In the genomic region with DNA sequence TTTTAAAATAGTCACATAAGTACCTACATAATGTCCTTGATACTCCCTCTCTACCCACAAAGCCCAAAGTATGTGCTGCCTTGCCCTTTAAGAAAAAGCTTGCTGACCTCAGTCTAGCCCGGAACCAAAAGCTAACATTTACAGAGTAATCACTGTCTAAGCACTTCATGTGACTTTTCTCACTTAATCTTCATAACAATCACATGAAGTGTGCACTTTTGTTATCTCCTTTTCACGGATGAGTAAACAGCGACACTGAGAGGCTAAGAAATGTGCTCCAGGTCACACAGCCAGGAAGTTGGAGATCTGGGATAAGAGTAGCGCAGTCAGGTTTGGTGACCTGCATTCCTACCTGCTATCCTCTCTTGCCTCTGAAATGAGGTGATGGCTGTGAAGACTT, we compare ENCODE assay signal across 21 cellular contexts.
A peak's percentile ranks its signal among the peaks of the same experiment; 100 is the strongest.
DNase-seq lines count a peak whose midpoint lies in the region; ATAC-seq, FAIRE-seq and TF ChIP-seq lines count a peak whose summit lies in the region.
"Had no signal": no experiment of that assay in that cellular context is flagged by ENCODE, and none has a peak within 500 bp of the region (broad histone marks: within the 10 kb centered on the region; RNA-seq: fewer than 3 reads in every experiment).

No MANE protein-coding gene starts in this region.

- ATAC-seq in pancreas, result peak; percentile 88 to 96 (median 91)
- no peak for ATAC-seq in HG03039 (IDR thresholded peaks at IDR 0.05; ENCODE audit: unreplicated experiment)
- ATAC-seq: psoas muscle, T-helper 17 cell had no signal

- DNase-seq in HuH-7 (ENCODE audit: low spot score), result peak; percentile 47
- DNase-seq in NCI-H774 (lab: John Stamatoyannopoulos, UW), result peak; percentile 58
- peak; percentile 49 for DNase-seq in foreskin melanocyte
- peak in 1 of 6 donors; percentile 9 for DNase-seq in pancreas
- no peak for DNase-seq in activated naive CD8-positive, alpha-beta T cell treated with anti-CD3 and anti-CD28 coated beads for 36 hours
- no peak for DNase-seq in DMS153 treated with DMSO at 0.1 percent for 48 hours (lab: John Stamatoyannopoulos, UW; ENCODE audit: unreplicated experiment)
- no peak for DNase-seq in NCI-H345 treated with DMSO at 0.1 percent for 48 hours (lab: John Stamatoyannopoulos, UW; ENCODE audit: unreplicated experiment)
- DNase-seq: activated CD4-positive, CD25-positive, alpha-beta regulatory T cell treated with anti-CD3 and anti-CD28 coated beads, Interleukin-2, amount 50 U/mL, for 72 hours; activated naive CD4-positive, alpha-beta T cell treated with Interleukin-2 at 50 U/mL for 16 hours; effector memory CD4-positive, alpha-beta T cell; foreskin fibroblast; HFFc6; MV-4-11; NCI-H446; psoas muscle; stimulated activated CD8-positive, alpha-beta memory T cell treated with anti-CD3 and anti-CD28 coated beads, Interleukin-4, amount 100 ng/mL, for 48 hours; T-helper 17 cell; transverse colon had no signal

- peak overlapping the region in 1 of 4 donors; percentile 22 for H3K27ac ChIP-seq in pancreas
- H3K27ac ChIP-seq: BLaER1, psoas muscle, transverse colon had no signal

- TF ChIP-seq CTCF in pancreas (IDR thresholded peaks at IDR 0.05), result no peak

- no peak overlapping the region for H3K4me3 ChIP-seq in pancreas
- H3K4me3 ChIP-seq: BLaER1, psoas muscle, transverse colon had no signal

- no peaks in the 10 kb centered on the region for H3K27me3 Mint-ChIP-seq in activated naive CD8-positive, alpha-beta T cell treated with anti-CD3 and anti-CD28 coated beads for 36 hours
- H3K27me3 Mint-ChIP-seq: T-helper 17 cell had no signal

- no peaks in the 10 kb centered on the region for H3K27me3 ChIP-seq in pancreas
- H3K27me3 ChIP-seq: BLaER1, transverse colon had no signal

- H3K36me3 Mint-ChIP-seq in activated naive CD8-positive, alpha-beta T cell treated with anti-CD3 and anti-CD28 coated beads for 36 hours, result peaks cover 54% of the 10 kb centered on the region

- peaks cover 8% of the 10 kb centered on the region for H3K9me3 Mint-ChIP-seq in activated naive CD8-positive, alpha-beta T cell treated with anti-CD3 and anti-CD28 coated beads for 36 hours
- H3K9me3 Mint-ChIP-seq: HFFc6 had no signal

- no peak overlapping the region for H3K4me3 Mint-ChIP-seq in activated naive CD8-positive, alpha-beta T cell treated with anti-CD3 and anti-CD28 coated beads for 36 hours
- H3K4me3 Mint-ChIP-seq: HFFc6, T-helper 17 cell had no signal

- peaks cover 4 to 10% (median 6%) of the 10 kb centered on the region in 3 donors for H3K4me1 ChIP-seq in pancreas
- H3K4me1 ChIP-seq: BLaER1, psoas muscle, transverse colon had no signal

- H3K36me3 ChIP-seq in pancreas, result peaks cover 0 to 8% (median 2%) of the 10 kb centered on the region in 3 donors

- whole genome bisulfite sequencing in pancreas, 2 donors, result 26 to 31% methylated on average over 4 of the region's 4 CpGs

- no peak for FAIRE-seq in pancreas (lab: Jason Lieb, UNC)
- FAIRE-seq: GM12892 had no signal

- H3K9me3 ChIP-seq in pancreas, result no peaks in the 10 kb centered on the region
- H3K9me3 ChIP-seq: psoas muscle had no signal

- intact Hi-C loops in pancreas (cut with DNase I), result no loop called here

- no peaks in the 10 kb centered on the region for H3K4me1 Mint-ChIP-seq in activated naive CD8-positive, alpha-beta T cell treated with anti-CD3 and anti-CD28 coated beads for 36 hours
- H3K4me1 Mint-ChIP-seq: T-helper 17 cell had no signal

- H3K27ac Mint-ChIP-seq in activated naive CD8-positive, alpha-beta T cell treated with anti-CD3 and anti-CD28 coated beads for 36 hours, result no peak overlapping the region
- H3K27ac Mint-ChIP-seq: HFFc6, T-helper 17 cell had no signal

Comparison
In these comparisons a context has a peak if more than half of its experiments do, and no peak if none do; other contexts are left out.
1. DNase-seq: peak in HuH-7 (single experiment), NCI-H774 (single experiment) and foreskin melanocyte (single experiment); none in activated naive CD8-positive, alpha-beta T cell treated with anti-CD3 and anti-CD28 coated beads for 36 hours (single experiment), DMS153 treated with DMSO at 0.1 percent for 48 hours (single experiment) and NCI-H345 treated with DMSO at 0.1 percent for 48 hours (single experiment).